1 cellular context compared by ENCODE assay signal in the genomic region with DNA sequence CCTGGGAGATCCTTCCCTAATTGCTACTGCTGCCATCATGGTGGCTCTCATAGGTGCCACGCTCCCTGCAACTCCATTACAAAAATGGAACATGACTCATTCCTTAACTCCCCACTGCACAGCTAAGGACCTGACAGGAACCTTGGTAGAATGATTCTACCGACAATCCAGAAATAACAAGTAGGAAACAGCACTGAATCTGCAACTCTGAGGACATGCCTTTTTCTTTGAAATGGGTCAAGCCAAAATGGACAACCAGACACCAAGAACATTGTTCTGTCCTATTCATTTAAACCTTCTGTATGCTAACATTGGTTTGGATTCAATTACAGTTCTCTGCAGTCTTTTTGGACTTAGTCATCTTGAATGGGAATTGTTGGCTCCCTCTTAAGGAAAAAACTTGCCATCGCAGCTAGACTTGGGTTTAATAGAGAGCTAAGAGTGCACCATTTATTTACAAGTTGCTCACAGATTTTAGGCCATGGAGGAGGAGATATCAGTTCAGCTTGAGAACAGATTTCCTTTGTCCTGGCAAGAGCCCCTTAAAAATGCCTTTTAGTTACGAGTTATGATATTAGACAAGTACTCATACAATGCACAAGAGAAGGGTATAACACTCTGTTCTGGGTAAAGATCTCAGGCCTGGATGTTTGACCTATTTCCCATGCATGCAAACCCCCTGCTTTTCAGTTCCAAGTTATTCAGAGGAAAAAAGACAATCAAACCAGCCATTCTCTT.
TF ChIP-seq lines count a peak whose summit lies in the region.

No MANE protein-coding gene starts in this region.

TF ChIP-seq in GM23338, 12 proteins besides CTCF, POLR2A, EP300 and RAD21 (continued from another document):
- TF ChIP-seq, protein P1, sequence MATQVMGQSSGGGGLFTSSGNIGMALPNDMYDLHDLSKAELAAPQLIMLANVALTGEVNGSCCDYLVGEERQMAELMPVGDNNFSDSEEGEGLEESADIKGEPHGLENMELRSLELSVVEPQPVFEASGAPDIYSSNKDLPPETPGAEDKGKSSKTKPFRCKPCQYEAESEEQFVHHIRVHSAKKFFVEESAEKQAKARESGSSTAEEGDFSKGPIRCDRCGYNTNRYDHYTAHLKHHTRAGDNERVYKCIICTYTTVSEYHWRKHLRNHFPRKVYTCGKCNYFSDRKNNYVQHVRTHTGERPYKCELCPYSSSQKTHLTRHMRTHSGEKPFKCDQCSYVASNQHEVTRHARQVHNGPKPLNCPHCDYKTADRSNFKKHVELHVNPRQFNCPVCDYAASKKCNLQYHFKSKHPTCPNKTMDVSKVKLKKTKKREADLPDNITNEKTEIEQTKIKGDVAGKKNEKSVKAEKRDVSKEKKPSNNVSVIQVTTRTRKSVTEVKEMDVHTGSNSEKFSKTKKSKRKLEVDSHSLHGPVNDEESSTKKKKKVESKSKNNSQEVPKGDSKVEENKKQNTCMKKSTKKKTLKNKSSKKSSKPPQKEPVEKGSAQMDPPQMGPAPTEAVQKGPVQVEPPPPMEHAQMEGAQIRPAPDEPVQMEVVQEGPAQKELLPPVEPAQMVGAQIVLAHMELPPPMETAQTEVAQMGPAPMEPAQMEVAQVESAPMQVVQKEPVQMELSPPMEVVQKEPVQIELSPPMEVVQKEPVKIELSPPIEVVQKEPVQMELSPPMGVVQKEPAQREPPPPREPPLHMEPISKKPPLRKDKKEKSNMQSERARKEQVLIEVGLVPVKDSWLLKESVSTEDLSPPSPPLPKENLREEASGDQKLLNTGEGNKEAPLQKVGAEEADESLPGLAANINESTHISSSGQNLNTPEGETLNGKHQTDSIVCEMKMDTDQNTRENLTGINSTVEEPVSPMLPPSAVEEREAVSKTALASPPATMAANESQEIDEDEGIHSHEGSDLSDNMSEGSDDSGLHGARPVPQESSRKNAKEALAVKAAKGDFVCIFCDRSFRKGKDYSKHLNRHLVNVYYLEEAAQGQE (IDR thresholded peaks at IDR 0.05; ENCODE audit: unreplicated experiment) = no peak
- TF ChIP-seq ZNF331 (CRISPR knock-in tag; IDR thresholded peaks at IDR 0.05; ENCODE audit: low read depth) = no peak
TF ChIP-seq in GM23338: peak in this region for 0.
